Comparison of ENCODE assay signal across 36 cellular contexts in genomic region chr14:40889126-40889525, GRCh38.
DNase-seq lines count a peak whose midpoint lies in the region; ATAC-seq, FAIRE-seq and TF ChIP-seq lines count a peak whose summit lies in the region.
"Had no signal": no experiment of that assay in that cellular context is flagged by ENCODE, and none has a peak within 500 bp of the region (broad histone marks: within the 10 kb centered on the region; RNA-seq: fewer than 3 reads in every experiment).

No MANE protein-coding gene starts in this region.

- no peak overlapping the region for H4K91ac ChIP-seq in H1 (replicated peaks; ENCODE audit: insufficient read length, low read length)

- H3K14ac ChIP-seq in H1 (ENCODE audit: insufficient read length): no peak overlapping the region

- RAD21 ChIA-PET in GM12878 (lab: Charles Lee; ENCODE audit: unreplicated experiment): no interaction called here

- no peaks in the 10 kb centered on the region; the same call in 1 of the 2 replicates for H3K23me2 ChIP-seq in H1 (ENCODE audit: low read depth, low read length)

- H3K4ac ChIP-seq in H1 (replicated peaks; ENCODE audit: insufficient read length, low read depth, low read length): no peak overlapping the region

- H4K20me1 ChIP-seq in HepG2 (ENCODE audit: insufficient read depth, low read length): no peaks in the 10 kb centered on the region
- no peaks in the 10 kb centered on the region for H4K20me1 ChIP-seq in GM12878 (ENCODE audit: control insufficient read depth, insufficient read depth)
- H4K20me1 ChIP-seq in H1 (replicated peaks in 1 of 2; ENCODE audit: control insufficient read depth in 1 of 2, insufficient read depth in 2 of 2, low read length in 2 of 2): no peaks in the 10 kb centered on the region
- H4K20me1 ChIP-seq in MM.1S (ENCODE audit: insufficient read depth, low read length): no peaks in the 10 kb centered on the region
- H4K20me1 ChIP-seq: BLaER1; BLaER1 treated with 17β-estradiol and CSF1 and Interleukin-3, amounts not matched to agents 10 nM and 100 nM had no signal

- H2BK12ac ChIP-seq in H1 (ENCODE audit: low read depth, low read length): no peak overlapping the region

- H3K9me2 ChIP-seq in MM.1S (replicated peaks; ENCODE audit: insufficient read depth, low read length): no peaks in the 10 kb centered on the region

- H2BK20ac ChIP-seq in H1 (ENCODE audit: low read length): no peak overlapping the region

- SMC1A ChIA-PET in GM12878 (lab: Charles Lee; ENCODE audit: uncharacterized antibody, unreplicated experiment): interaction anchor here (0.9 kb wide), 1 partner anchor 9 kb away, joined by 3 read pairs; no protein-coding TSS in a partner anchor

- no peak overlapping the region for H3K4me3 Mint-ChIP-seq in MCF 10A (ENCODE audit: unreplicated experiment)
- H3K4me3 Mint-ChIP-seq: B cell; CD14-positive monocyte; CD4-positive, alpha-beta memory T cell; CD4-positive, alpha-beta T cell; CD4-positive, CD25-positive, alpha-beta regulatory T cell; CD8-positive, alpha-beta memory T cell; CD8-positive, alpha-beta T cell had no signal

- no peak overlapping the region for H3K18ac ChIP-seq in H1 (ENCODE audit: extremely low read depth, low read length)

- no peak overlapping the region for H3K27ac Mint-ChIP-seq in MCF 10A (ENCODE audit: low read depth, unreplicated experiment)
- H3K27ac Mint-ChIP-seq: B cell; CD14-positive monocyte; CD4-positive, alpha-beta memory T cell; CD4-positive, alpha-beta T cell; CD4-positive, CD25-positive, alpha-beta regulatory T cell; CD8-positive, alpha-beta memory T cell; CD8-positive, alpha-beta T cell had no signal

- no peaks in the 10 kb centered on the region for H3F3A ChIP-seq in MM.1S (ENCODE audit: insufficient read depth, low read length)

- FAIRE-seq in HepG2 (lab: Jason Lieb, UNC) (no peak), GM12878 (lab: Jason Lieb, UNC) (no peak), H1 (lab: Jason Lieb, UNC) (no peak)
- FAIRE-seq: A549, D721Med had no signal

- no peak overlapping the region for H3K27ac ChIP-seq in HepG2 (ENCODE audit: extremely low read length, insufficient read depth, low read length)
- H3K27ac ChIP-seq in right lobe of liver: no peak overlapping the region
- peak overlapping the region; percentile 83 for H3K27ac ChIP-seq in SK-N-MC
- no peak overlapping the region for H3K27ac ChIP-seq in GM12878 (ENCODE audit: control insufficient read depth, insufficient read depth)
- no peak overlapping the region for H3K27ac ChIP-seq in H1 (ENCODE audit: low read depth, low read length)
- no peak overlapping the region for H3K27ac ChIP-seq in MM.1S (ENCODE audit: low read length)
- H3K27ac ChIP-seq: 22Rv1; A549; BLaER1; BLaER1 treated with 17β-estradiol and CSF1 and Interleukin-3, amounts not matched to agents 10 nM and 100 nM; C4-2B had no signal

- in situ Hi-C loops in HepG2 (cut with HindIII; ENCODE audit: extremely low pct_ligation_motif_present, low pct_unique_long_range_greater_than_20kb): no loop called here
- in situ Hi-C loops in GM12878 (cut with MboI): no loop called here

- no peak overlapping the region for H2BK5ac ChIP-seq in H1 (ENCODE audit: low read depth, low read length)

- no peak overlapping the region for H2AK5ac ChIP-seq in H1 (ENCODE audit: low read depth, low read length)

- H2BK120ac ChIP-seq in H1 (replicated peaks; ENCODE audit: low read depth, low read length): no peak overlapping the region

- H3K4me3 ChIP-seq in HepG2 (replicated peaks in 1 of 3; ENCODE audit: insufficient read depth in 1 of 3, low read depth in 2 of 3, low read length in 3 of 3) (no peak overlapping the region), right lobe of liver (no peak overlapping the region), SK-N-MC (no peak overlapping the region; the same call in 1 of the 2 replicates), GM12878 (no peak overlapping the region), H1 (ENCODE audit: extremely low read depth in 1 of 4, insufficient read depth in 2 of 4, low read depth in 3 of 4, low read length in 4 of 4) (no peak overlapping the region), MM.1S (ENCODE audit: low read length) (no peak overlapping the region)
- H3K4me3 ChIP-seq: A549; BLaER1; BLaER1 treated with 17β-estradiol and CSF1 and Interleukin-3, amounts not matched to agents 10 nM and 100 nM had no signal

- TF ChIP-seq EP300 in HepG2 (IDR thresholded peaks at IDR 0.05; ENCODE audit: low read depth in 2 of 2, low read length in 2 of 2) (no peak), HepG2 (CRISPR knock-in tag; IDR thresholded peaks at IDR 0.05; ENCODE audit: borderline replicate concordance) (no peak), GM12878 (IDR thresholded peaks at IDR 0.05; ENCODE audit: borderline replicate concordance in 1 of 2, control insufficient read depth in 1 of 2, low read depth in 2 of 2, low read length in 2 of 2) (no peak), H1 (IDR thresholded peaks at IDR 0.05; ENCODE audit: borderline replicate concordance in 1 of 2, low read depth in 2 of 2, low read length in 2 of 2) (no peak)

- ATAC-seq in HepG2 (no peak), right lobe of liver (no peak), GM12878 (no peak), HG02973 (IDR thresholded peaks at IDR 0.05; ENCODE audit: unreplicated experiment) (no peak)
- ATAC-seq: A549; CD8-positive, alpha-beta T cell had no signal

- no peaks in the 10 kb centered on the region for H3K9me3 Mint-ChIP-seq in MCF 10A (ENCODE audit: unreplicated experiment)
- H3K9me3 Mint-ChIP-seq: CD4-positive, alpha-beta T cell had no signal

- H4K8ac ChIP-seq in H1 (ENCODE audit: extremely low read depth, insufficient read depth, low read length): no peak overlapping the region

- H3K36me3 ChIP-seq in HepG2 (replicated peaks in 1 of 2; ENCODE audit: control insufficient read depth in 1 of 2, insufficient read depth in 2 of 2, low read length in 2 of 2) (no peaks in the 10 kb centered on the region), right lobe of liver (no peaks in the 10 kb centered on the region), SK-N-MC (ENCODE audit: insufficient read depth, low read length) (no peaks in the 10 kb centered on the region), GM12878 (ENCODE audit: control insufficient read depth in 2 of 2, insufficient read depth in 2 of 2, low read length in 1 of 2) (no peaks in the 10 kb centered on the region), H1 (ENCODE audit: control insufficient read depth in 2 of 4, insufficient read depth in 4 of 4, low read length in 3 of 4) (no peaks in the 10 kb centered on the region), MM.1S (replicated peaks; ENCODE audit: insufficient read depth, low read length) (no peaks in the 10 kb centered on the region)
- H3K36me3 ChIP-seq: BE2C; BLaER1; BLaER1 treated with 17β-estradiol and CSF1 and Interleukin-3, amounts not matched to agents 10 nM and 100 nM had no signal

- no peak overlapping the region for H3K4me2 ChIP-seq in HepG2 (ENCODE audit: low read depth, low read length)
- no peak overlapping the region for H3K4me2 ChIP-seq in GM12878 (ENCODE audit: control insufficient read depth, insufficient read depth)
- H3K4me2 ChIP-seq in H1 (ENCODE audit: insufficient read depth in 1 of 2, low read depth in 2 of 2, low read length in 2 of 2): no peak overlapping the region
- no peak overlapping the region for H3K4me2 ChIP-seq in MM.1S (ENCODE audit: low read depth, low read length)
- H3K4me2 ChIP-seq: A549; BLaER1; BLaER1 treated with 17β-estradiol and CSF1 and Interleukin-3, amounts not matched to agents 10 nM and 100 nM had no signal

- BruUV-seq in HepG2 (replicated peaks; lab: Mats Ljungman, UMichigan): no TSS peak
- no TSS peak for BruUV-seq in GM12878 (replicated peaks; lab: Mats Ljungman, UMichigan)
- no TSS peak for BruUV-seq in MCF 10A (replicated peaks; lab: Mats Ljungman, UMichigan)

- peaks cover 75% of the 10 kb centered on the region for H3K9me3 ChIP-seq in HepG2 (ENCODE audit: low read length)
- H3K9me3 ChIP-seq in right lobe of liver: no peaks in the 10 kb centered on the region
- no peaks in the 10 kb centered on the region for H3K9me3 ChIP-seq in SK-N-MC (ENCODE audit: low read depth, low read length)
- H3K9me3 ChIP-seq in GM12878 (replicated peaks; ENCODE audit: control insufficient read depth, insufficient read depth, low read length): no peaks in the 10 kb centered on the region
- H3K9me3 ChIP-seq in H1 (ENCODE audit: insufficient read depth in 2 of 2, low read depth in 1 of 2, low read length in 1 of 2): no peaks in the 10 kb centered on the region
- no peaks in the 10 kb centered on the region for H3K9me3 ChIP-seq in MM.1S (replicated peaks; ENCODE audit: insufficient read depth, low read length)
- H3K9me3 ChIP-seq: A549; BE2C; BLaER1; BLaER1 treated with 17β-estradiol and CSF1 and Interleukin-3, amounts not matched to agents 10 nM and 100 nM; Caco-2 had no signal

- H3K4me1 Mint-ChIP-seq in MCF 10A (ENCODE audit: insufficient read depth, unreplicated experiment): no peaks in the 10 kb centered on the region
- H3K4me1 Mint-ChIP-seq: B cell; CD14-positive monocyte; CD4-positive, alpha-beta memory T cell; CD4-positive, CD25-positive, alpha-beta regulatory T cell; CD8-positive, alpha-beta memory T cell had no signal

- no peaks in the 10 kb centered on the region for H3K27me3 ChIP-seq in HepG2 (ENCODE audit: control insufficient read depth in 1 of 2, insufficient read depth in 2 of 2, low read length in 2 of 2)
- no peaks in the 10 kb centered on the region for H3K27me3 ChIP-seq in right lobe of liver
- no peaks in the 10 kb centered on the region for H3K27me3 ChIP-seq in GM12878 (replicated peaks in 1 of 2; ENCODE audit: control insufficient read depth in 2 of 2, insufficient read depth in 2 of 2, low read length in 1 of 2)
- H3K27me3 ChIP-seq in H1 (replicated peaks in 1 of 4; ENCODE audit: control insufficient read depth in 3 of 4, extremely low read depth in 1 of 4, insufficient read depth in 3 of 4, low read length in 3 of 4): no peaks in the 10 kb centered on the region
- H3K27me3 ChIP-seq in MM.1S (replicated peaks; ENCODE audit: insufficient read depth, low read length): no peaks in the 10 kb centered on the region
- H3K27me3 ChIP-seq: BE2C; BLaER1; BLaER1 treated with 17β-estradiol and CSF1 and Interleukin-3, amounts not matched to agents 10 nM and 100 nM had no signal

- no peak overlapping the region for H2BK15ac ChIP-seq in H1 (ENCODE audit: low read length)

- H4K5ac ChIP-seq in H1 (ENCODE audit: insufficient read length, low read depth, low read length): no peak overlapping the region

- no peak for TF ChIP-seq POLR2A in HepG2 (IDR thresholded peaks at IDR 0.05; ENCODE audit: insufficient read depth in 1 of 2, low read depth in 2 of 2, low read length in 2 of 2)
- no peak for TF ChIP-seq POLR2A in right lobe of liver (IDR thresholded peaks at IDR 0.05)
- no peak for TF ChIP-seq POLR2A in GM12878 (IDR thresholded peaks at IDR 0.05; ENCODE audit: low read depth, low read length)
- TF ChIP-seq POLR2A in H1 (IDR thresholded peaks at IDR 0.05; ENCODE audit: control extremely low read depth in 1 of 2, low read depth in 2 of 2, low read length in 2 of 2): no peak

- peak overlapping the region; percentile 52 for H3K56ac ChIP-seq in H1 (replicated peaks; ENCODE audit: insufficient read length, low read depth, low read length)

- POLR2A ChIA-PET in HepG2 (lab: Yijun Ruan, JAX): no interaction called here
- POLR2A ChIA-PET in GM12878 (lab: Charles Lee): no interaction called here
- POLR2A ChIA-PET in H1 (lab: Charles Lee; ENCODE audit: partially characterized antibody): no interaction called here
- POLR2A ChIA-PET in MCF 10A (lab: Yijun Ruan, JAX): interaction anchor here (0.7 kb wide), 1 partner anchor 41 kb away, joined by 5 read pairs; no protein-coding TSS in a partner anchor

- no peaks in the 10 kb centered on the region for H3K4me1 ChIP-seq in HepG2 (ENCODE audit: insufficient read depth, low read length)
- no peaks in the 10 kb centered on the region for H3K4me1 ChIP-seq in right lobe of liver
- H3K4me1 ChIP-seq in GM12878 (ENCODE audit: control insufficient read depth, insufficient read depth, low read length): no peaks in the 10 kb centered on the region
- no peaks in the 10 kb centered on the region for H3K4me1 ChIP-seq in H1 (replicated peaks in 1 of 4; ENCODE audit: control insufficient read depth in 3 of 4, insufficient read depth in 4 of 4, low read length in 3 of 4)
- no peaks in the 10 kb centered on the region for H3K4me1 ChIP-seq in MM.1S (ENCODE audit: low read length)
- H3K4me1 ChIP-seq: A549; BE2C; BLaER1; BLaER1 treated with 17β-estradiol and CSF1 and Interleukin-3, amounts not matched to agents 10 nM and 100 nM; Caco-2 had no signal

- H3K27me3 Mint-ChIP-seq in MCF 10A (ENCODE audit: insufficient read depth, unreplicated experiment): peaks cover 56% of the 10 kb centered on the region
- H3K27me3 Mint-ChIP-seq: B cell; CD4-positive, alpha-beta memory T cell; CD4-positive, alpha-beta T cell; CD8-positive, alpha-beta memory T cell had no signal

- no peak overlapping the region for H2AFZ ChIP-seq in HepG2 (ENCODE audit: low read length)
- H2AFZ ChIP-seq in GM12878 (ENCODE audit: control insufficient read depth, low read depth, low read length): no peak overlapping the region
- no peak overlapping the region for H2AFZ ChIP-seq in H1 (ENCODE audit: low read length)
- H2AFZ ChIP-seq in MM.1S (ENCODE audit: low read length): no peak overlapping the region

- no peak for TF ChIP-seq RAD21 in HepG2 (CRISPR knock-in tag; IDR thresholded peaks at IDR 0.05)
- no peak for TF ChIP-seq RAD21 in GM12878 (IDR thresholded peaks at IDR 0.05; ENCODE audit: insufficient read depth, low read depth, low read length)
- no peak for TF ChIP-seq RAD21 in H1 (IDR thresholded peaks at IDR 0.05 in 1 of 2, conservative IDR thresholded peaks at IDR 0.05 in 1 of 2; ENCODE audit: low read depth in 2 of 2, low read length in 2 of 2)

- H3K23ac ChIP-seq in H1 (ENCODE audit: insufficient read length): no peak overlapping the region

- no peaks in the 10 kb centered on the region for H3K79me1 ChIP-seq in H1 (ENCODE audit: low read depth, low read length)

- intact Hi-C loops in HepG2 (cut with micrococcal nuclease; ENCODE audit: unreplicated experiment) (no loop called here), right lobe of liver (cut with DNase I) (no loop called here), GM12878 (cut with micrococcal nuclease; ENCODE audit: unreplicated experiment) (no loop called here), MCF 10A (cut with micrococcal nuclease) (no loop called here)

- CTCF ChIA-PET in HepG2 (lab: Yijun Ruan, JAX; ENCODE audit: low intra/inter-chr PET ratio, low total read pairs): no interaction called here
- CTCF ChIA-PET in GM12878 (lab: Yijun Ruan, JAX): interaction anchor here (0.9 kb wide), 1 partner anchor 9 kb away, joined by 3 read pairs; no protein-coding TSS in a partner anchor
- CTCF ChIA-PET in H1 (lab: Charles Lee; ENCODE audit: partially characterized antibody): no interaction called here
- CTCF ChIA-PET in MCF 10A (lab: Yijun Ruan, JAX): interaction anchor here (0.6 kb wide), 1 partner anchor 9 kb away, joined by 4 read pairs; no protein-coding TSS in a partner anchor

- no peak for DNase-seq in HepG2 (ENCODE audit: low spot score)
- no peak for DNase-seq in right lobe of liver
- no peak for DNase-seq in SK-N-MC (ENCODE audit: low read depth, low spot score)
- no peak for DNase-seq in GM12878 (ENCODE audit: low read depth, low spot score)
- no peak for DNase-seq in H1 (ENCODE audit: low read depth in 1 of 2, low spot score in 2 of 2)
- no peak for DNase-seq in MM.1S
- no peak for DNase-seq in MCF 10A (ENCODE audit: unreplicated experiment)
- DNase-seq: 8988T; ACHN; AML-193; BE2C; C1 segment of cervical spinal cord; Caco-2; Calu3; CD4-positive, alpha-beta memory T cell; CD4-positive, alpha-beta T cell; CD4-positive, CD25-positive, alpha-beta regulatory T cell; CD8-positive, alpha-beta memory T cell; CD8-positive, alpha-beta T cell; COR-L47; DMS 273 treated with DMSO at 0.1 percent for 48 hours; DMS153; DMS53; DMS79; DMS79 treated with DMSO at 0.1 percent for 48 hours; DND-41; EL had no signal

- TF ChIP-seq CTCF in HepG2 (CRISPR knock-in tag; IDR thresholded peaks at IDR 0.05) (no peak), right lobe of liver (IDR thresholded peaks at IDR 0.05) (no peak), GM12878 (IDR thresholded peaks at IDR 0.05 in 2 of 3, conservative IDR thresholded peaks at IDR 0.05 in 1 of 3; ENCODE audit: control insufficient read depth in 2 of 3, extremely low read depth in 1 of 3, insufficient read depth in 1 of 3, low read depth in 3 of 3, low read length in 3 of 3) (no peak), H1 (IDR thresholded peaks at IDR 0.05; ENCODE audit: control extremely low read depth in 1 of 3, insufficient read depth in 1 of 3, low read depth in 1 of 3, low read length in 3 of 3) (no peak), MM.1S (IDR thresholded peaks at IDR 0.05; ENCODE audit: low read length) (no peak), MCF 10A (IDR thresholded peaks at IDR 0.05; ENCODE audit: unreplicated experiment) (no peak)

- no peaks in the 10 kb centered on the region for H3K36me3 Mint-ChIP-seq in MCF 10A (ENCODE audit: insufficient read depth, unreplicated experiment)
- H3K36me3 Mint-ChIP-seq: CD14-positive monocyte; CD4-positive, alpha-beta memory T cell; CD4-positive, CD25-positive, alpha-beta regulatory T cell; CD8-positive, alpha-beta memory T cell; CD8-positive, alpha-beta T cell had no signal

- H3K9ac ChIP-seq in HepG2 (ENCODE audit: insufficient read depth, low read depth, low read length): no peak overlapping the region
- H3K9ac ChIP-seq in SK-N-MC (ENCODE audit: insufficient read length): no peak overlapping the region
- no peak overlapping the region for H3K9ac ChIP-seq in GM12878 (ENCODE audit: control insufficient read depth, insufficient read depth, low read length)
- H3K9ac ChIP-seq in H1 (replicated peaks in 1 of 4; ENCODE audit: extremely low read depth in 1 of 4, low read depth in 3 of 4, low read length in 3 of 4): no peak overlapping the region
- H3K9ac ChIP-seq in MM.1S (ENCODE audit: low read length): no peak overlapping the region
- H3K9ac ChIP-seq: BLaER1; BLaER1 treated with 17β-estradiol and CSF1 and Interleukin-3, amounts not matched to agents 10 nM and 100 nM had no signal

- H3K79me2 ChIP-seq in HepG2 (ENCODE audit: insufficient read depth, low read length) (no peaks in the 10 kb centered on the region), GM12878 (ENCODE audit: control insufficient read depth, insufficient read depth, low read length) (no peaks in the 10 kb centered on the region), H1 (ENCODE audit: control insufficient read depth in 1 of 2, insufficient read depth in 2 of 2, low read length in 2 of 2) (no peaks in the 10 kb centered on the region), MM.1S (ENCODE audit: low read length) (no peaks in the 10 kb centered on the region)

Comparison
In these comparisons a context has a peak if more than half of its experiments do, and no peak if none do; other contexts are left out.
1. CTCF ChIA-PET loops: an anchor here in GM12878 (0.9 kb wide) and MCF 10A (0.6 kb wide); none called in HepG2 and H1.